ENCODE assay signal across 8 cellular contexts in genomic region chr12:32754101-32754500, GRCh38. TPM values are rescaled to one million over a fixed set of nuclear protein-coding genes. Genes with fewer than 3 reads are reported as not detected.
DNase-seq lines count a peak whose midpoint lies in the region; TF ChIP-seq lines count a peak whose summit lies in the region.

No MANE protein-coding gene starts in this region.

- no peaks in the 10 kb centered on the region for H4K20me1 ChIP-seq in osteoblast (ENCODE audit: insufficient read depth, low read length)

- no peaks in the 10 kb centered on the region for H3K4me1 ChIP-seq in NT2/D1 (ENCODE audit: insufficient read depth, insufficient read length)
- peaks cover 5% of the 10 kb centered on the region for H3K4me1 ChIP-seq in ectodermal cell (ENCODE audit: control insufficient read depth, insufficient read depth, low read length)
- peaks cover 12% of the 10 kb centered on the region for H3K4me1 ChIP-seq in osteoblast (ENCODE audit: insufficient read depth, low read length)

- H3K9ac ChIP-seq in NT2/D1 (ENCODE audit: insufficient read length, low read depth): peak overlapping the region; percentile 100

- H3K4me2 ChIP-seq in osteoblast (ENCODE audit: insufficient read depth, low read length): peak overlapping the region; percentile 100

- TF ChIP-seq CTCF in osteoblast (IDR thresholded peaks at IDR 0.05; ENCODE audit: extremely low read depth, low read depth, low read length): no peak

- H3K9me3 ChIP-seq in NT2/D1 (ENCODE audit: insufficient read depth, low read length) (no peaks in the 10 kb centered on the region), ectodermal cell (ENCODE audit: control insufficient read depth, low read length) (no peaks in the 10 kb centered on the region), osteoblast (ENCODE audit: low read depth, low read length) (no peaks in the 10 kb centered on the region)

- H3K36me3 ChIP-seq in NT2/D1 (ENCODE audit: insufficient read depth, insufficient read length, low read length) (peaks cover 51% of the 10 kb centered on the region), ectodermal cell (ENCODE audit: control insufficient read depth, insufficient read depth, low read length) (peaks cover 26% of the 10 kb centered on the region), osteoblast (ENCODE audit: insufficient read depth, low read length) (peaks cover 37% of the 10 kb centered on the region)

- H3K4me3 ChIP-seq in GM08714 (ENCODE audit: low read length) (peak overlapping the region; percentile 83), NT2/D1 (ENCODE audit: insufficient read length, low read depth) (peak overlapping the region; percentile 99), ectodermal cell (ENCODE audit: insufficient read depth, low read depth, low read length) (peak overlapping the region; percentile 98), osteoblast (ENCODE audit: insufficient read depth, low read length) (peak overlapping the region; percentile 83)

- H3K79me2 ChIP-seq in osteoblast (ENCODE audit: insufficient read depth, low read length): peaks cover 33% of the 10 kb centered on the region

- H3K27me3 ChIP-seq in NT2/D1 (ENCODE audit: insufficient read depth, insufficient read length) (no peaks in the 10 kb centered on the region), ectodermal cell (ENCODE audit: control insufficient read depth, insufficient read depth, low read length, poor library complexity, severe bottlenecking) (no peaks in the 10 kb centered on the region), osteoblast (ENCODE audit: insufficient read depth, low read length) (no peaks in the 10 kb centered on the region)

- no peak overlapping the region for H2AFZ ChIP-seq in osteoblast (ENCODE audit: low read length)

- no peak for DNase-seq in NT2/D1 (ENCODE audit: low read depth, low spot score)
- DNase-seq in osteoblast (ENCODE audit: insufficient read length, low spot score, missing footprints): no peak
- DNase-seq in stimulated activated naive CD4-positive, alpha-beta T cell treated with Interleukin-2 at 50 U/mL for 16 hours (lab: John Stamatoyannopoulos, UW): no peak
- no peak for DNase-seq in iPS-NIHi11 (ENCODE audit: low spot score)
- DNase-seq in midbrain (lab: John Stamatoyannopoulos, UW): no peak
- DNase-seq in NCI-H2196 (lab: John Stamatoyannopoulos, UW; ENCODE audit: unreplicated experiment): no peak

- WGBS in ectodermal cell, 2 experiments: 66 to 79% methylated on average over 2 of the region's 2 CpGs

- H3K27ac ChIP-seq in ectodermal cell (ENCODE audit: insufficient read depth, low read depth, low read length, poor library complexity, severe bottlenecking): no peak overlapping the region
- peak overlapping the region; percentile 85 for H3K27ac ChIP-seq in osteoblast (ENCODE audit: low read depth, low read length)

RNA-seq across cellular contexts. Expression of gene YARS2, which starts 1.6 kb away (rescaled TPM):
- 37.0 TPM for polyA plus RNA-seq in ectodermal cell (2013, experiment 1 of 4)
- polyA plus RNA-seq in ectodermal cell (2013, experiment 2 of 4): 37.8 TPM
- 39.6 TPM for polyA plus RNA-seq in ectodermal cell (2013, experiment 3 of 4)
- polyA plus RNA-seq in ectodermal cell (2013, experiment 4 of 4): 39.5 TPM
- 23.9 and 27.7 TPM in 2 replicates for total RNA-seq in osteoblast
